Comparison of ENCODE assay signal across 8 cellular contexts in genomic region chr1:21216835-21217811, GRCh38. TPM values are rescaled to one million over a fixed set of nuclear protein-coding genes. Genes with fewer than 3 reads are reported as not detected.
DNase-seq lines count a peak whose midpoint lies in the region; ATAC-seq, FAIRE-seq and TF ChIP-seq lines count a peak whose summit lies in the region.

No MANE protein-coding gene starts in this region.

- H3K36me3 ChIP-seq in Panc1 (ENCODE audit: control insufficient read depth, insufficient read depth, low read length), result no peaks in the 10 kb centered on the region

- no peak for FAIRE-seq in GM12892 (lab: Jason Lieb, UNC)

- H3K9me3 Mint-ChIP-seq in activated T-helper 1 cell treated with anti-CD3 and anti-CD28 coated beads, Interleukin-12 subunit alpha, Interleukin-12 subunit beta, Interleukin-2, Interleukin-4 antibody, amounts not matched to agents 30 ng/mL and 10 ng/mL and 1 ng/mL, durations not matched to agents 14 hours and 24 hours and 36 hours, result no peaks in the 10 kb centered on the region

- H3K27me3 ChIP-seq in Panc1 (ENCODE audit: control insufficient read depth, insufficient read depth, low read length), result no peaks in the 10 kb centered on the region

- TF ChIP-seq CTCF in 22Rv1 (IDR thresholded peaks at IDR 0.05) (peak; percentile 92), Panc1 (IDR thresholded peaks at IDR 0.05) (peak; percentile 91)

- no TSS peak for BruUV-seq in Panc1 (replicated peaks; lab: Mats Ljungman, UMichigan)

- CTCF ChIA-PET in Panc1 (lab: Charles Lee), result interaction anchor here (0.6 kb wide), 2 partner anchors 9 to 34 kb away, joined by 4 to 9 read pairs; no protein-coding TSS in a partner anchor

- TF ChIP-seq POLR2A in GM12892 (IDR thresholded peaks at IDR 0.05; ENCODE audit: low read depth, low read length), result no peak

- H3K4me1 ChIP-seq in Panc1 (ENCODE audit: control insufficient read depth, insufficient read depth, low read length), result no peaks in the 10 kb centered on the region

- no peaks in the 10 kb centered on the region for H3K9me3 ChIP-seq in Panc1 (ENCODE audit: control insufficient read depth, insufficient read depth, low read depth, low read length)

- ATAC-seq in Panc1 (peak; percentile 45), sciatic nerve (peak; percentile 5), HG02870 (IDR thresholded peaks at IDR 0.05; ENCODE audit: unreplicated experiment) (no peak)

- H3K4me3 ChIP-seq in Panc1 (ENCODE audit: low read depth in 2 of 2, low read length in 2 of 2), result no peak overlapping the region

- H3K4me3 Mint-ChIP-seq in activated T-helper 1 cell treated with anti-CD3 and anti-CD28 coated beads, Interleukin-12 subunit alpha, Interleukin-12 subunit beta, Interleukin-2, Interleukin-4 antibody, amounts not matched to agents 30 ng/mL and 10 ng/mL and 1 ng/mL, durations not matched to agents 14 hours and 24 hours and 36 hours, result no peak overlapping the region

- POLR2A ChIA-PET in Panc1 (lab: Charles Lee), result no interaction called here

- DNase-seq in GM12892 (ENCODE audit: insufficient read length) (peak; percentile 48), Panc1 (ENCODE audit: low read depth, low spot score) (no peak), head of caudate nucleus (peak in 40 of 42 donors; percentile 15 to 86 (median 59)), sciatic nerve (ENCODE audit: low spot score) (peak; percentile 70), foreskin melanocyte (no peak)
- peak; percentile 51 for DNase-seq in activated T-helper 1 cell treated with anti-CD3 and anti-CD28 coated beads, Interleukin-12 subunit alpha, Interleukin-12 subunit beta, Interleukin-2, Interleukin-4 antibody, amounts not matched to agents 30 ng/mL and 10 ng/mL and 1 ng/mL, durations not matched to agents 14 hours and 24 hours and 36 hours (ENCODE audit: low spot score)

- H3K4me1 Mint-ChIP-seq in activated T-helper 1 cell treated with anti-CD3 and anti-CD28 coated beads, Interleukin-12 subunit alpha, Interleukin-12 subunit beta, Interleukin-2, Interleukin-4 antibody, amounts not matched to agents 30 ng/mL and 10 ng/mL and 1 ng/mL, durations not matched to agents 14 hours and 24 hours and 36 hours (ENCODE audit: low read depth), result no peaks in the 10 kb centered on the region

- H3K36me3 Mint-ChIP-seq in activated T-helper 1 cell treated with anti-CD3 and anti-CD28 coated beads, Interleukin-12 subunit alpha, Interleukin-12 subunit beta, Interleukin-2, Interleukin-4 antibody, amounts not matched to agents 30 ng/mL and 10 ng/mL and 1 ng/mL, durations not matched to agents 14 hours and 24 hours and 36 hours (ENCODE audit: low read depth), result peaks cover 13% of the 10 kb centered on the region

- H3K27ac ChIP-seq in 22Rv1 (no peak overlapping the region), Panc1 (ENCODE audit: low read length) (no peak overlapping the region)

- H3K27ac Mint-ChIP-seq in activated T-helper 1 cell treated with anti-CD3 and anti-CD28 coated beads, Interleukin-12 subunit alpha, Interleukin-12 subunit beta, Interleukin-2, Interleukin-4 antibody, amounts not matched to agents 30 ng/mL and 10 ng/mL and 1 ng/mL, durations not matched to agents 14 hours and 24 hours and 36 hours, result no peak overlapping the region

- intact Hi-C loops in Panc1 (cut with micrococcal nuclease; ENCODE audit: unreplicated experiment) (no loop called here), head of caudate nucleus (cut with DNase I) (no loop called here), sciatic nerve (cut with DNase I) (no loop called here)
- intact Hi-C loops in activated T-helper 1 cell treated with anti-CD3 and anti-CD28 coated beads, Interleukin-12 subunit alpha, Interleukin-12 subunit beta, Interleukin-2, Interleukin-4 antibody, amounts not matched to agents 30 ng/mL and 10 ng/mL and 1 ng/mL, durations not matched to agents 14 hours and 24 hours and 36 hours (cut with micrococcal nuclease), result loop anchor here (1.0 kb wide), 1 partner anchor 151 kb away; no protein-coding TSS in a partner anchor

- in situ Hi-C loops in Panc1 (cut with HindIII; ENCODE audit: low pct_unique_long_range_greater_than_20kb, low sequenced_read_pairs), result no loop called here

- H3K27me3 Mint-ChIP-seq in activated T-helper 1 cell treated with anti-CD3 and anti-CD28 coated beads, Interleukin-12 subunit alpha, Interleukin-12 subunit beta, Interleukin-2, Interleukin-4 antibody, amounts not matched to agents 30 ng/mL and 10 ng/mL and 1 ng/mL, durations not matched to agents 14 hours and 24 hours and 36 hours (ENCODE audit: insufficient read depth), result no peaks in the 10 kb centered on the region

RNA-seq across cellular contexts. Expression of gene EIF4G3, which starts 40.4 kb away (rescaled TPM):
- polyA plus RNA-seq in GM12892 (2012; ENCODE audit: missing spikeins), result 34.4 TPM
- total RNA-seq in Panc1 (2021; ENCODE audit: unreplicated experiment), result 78.6 TPM
- 43.8 TPM for polyA plus RNA-seq in Panc1 (2012; ENCODE audit: insufficient read length)
- 67.5 and 69.3 TPM in 2 replicates for total RNA-seq in activated T-helper 1 cell treated with anti-CD3 and anti-CD28 coated beads, Interleukin-12 subunit alpha, Interleukin-12 subunit beta, Interleukin-2, Interleukin-4 antibody, amounts not matched to agents 30 ng/mL and 10 ng/mL and 1 ng/mL, durations not matched to agents 14 hours and 24 hours and 36 hours
- total RNA-seq in sciatic nerve, result 67.7 TPM

Comparison
In these comparisons a context has a peak if more than half of its experiments do, and no peak if none do; other contexts are left out.
1. DNase-seq: peak in GM12892 (single experiment), activated T-helper 1 cell treated with anti-CD3 and anti-CD28 coated beads, Interleukin-12 subunit alpha, Interleukin-12 subunit beta, Interleukin-2, Interleukin-4 antibody, amounts not matched to agents 30 ng/mL and 10 ng/mL and 1 ng/mL, durations not matched to agents 14 hours and 24 hours and 36 hours (single experiment), head of caudate nucleus (40 of 42) and sciatic nerve (single experiment); none in Panc1 (single experiment) and foreskin melanocyte (single experiment).